ENCODE assay signal across 15 cellular contexts in genomic region chr14:39219075-39219499, GRCh38. TPM values are rescaled to one million over a fixed set of nuclear protein-coding genes. Genes with fewer than 3 reads are reported as not detected.
A peak's percentile ranks its signal among the peaks of the same experiment; 100 is the strongest.
DNase-seq lines count a peak whose midpoint lies in the region; ATAC-seq and TF ChIP-seq lines count a peak whose summit lies in the region.
"Had no signal": no experiment of that assay in that cellular context is flagged by ENCODE, and none has a peak within 500 bp of the region (broad histone marks: within the 10 kb centered on the region; RNA-seq: fewer than 3 reads in every experiment).

No MANE protein-coding gene starts in this region.

- no peaks in the 10 kb centered on the region for H3K9me3 ChIP-seq in SJCRH30 (replicated peaks)
- H3K9me3 ChIP-seq: lower lobe of right lung had no signal

- peaks cover 0 to 2% (median 0%) of the 10 kb centered on the region in 9 donors for H3K9me3 Mint-ChIP-seq in naive thymus-derived CD8-positive, alpha-beta T cell
- no peaks in the 10 kb centered on the region for H3K9me3 Mint-ChIP-seq in endothelial cell (ENCODE audit: unreplicated experiment)

- in situ Hi-C loops in Caki2 (cut with HindIII; ENCODE audit: low pct_unique_long_range_greater_than_20kb, low sequenced_read_pairs): no loop called here

- ATAC-seq in HG03442 (IDR thresholded peaks at IDR 0.05; ENCODE audit: unreplicated experiment): peak; percentile 46
- ATAC-seq in naive thymus-derived CD8-positive, alpha-beta T cell: no peak

- H3K27ac ChIP-seq in SJCRH30: no peak overlapping the region
- H3K27ac ChIP-seq: lower lobe of right lung had no signal

- no peak overlapping the region for H3K4me3 ChIP-seq in SJCRH30
- H3K4me3 ChIP-seq: lower lobe of right lung had no signal

- no peaks in the 10 kb centered on the region for H3K36me3 ChIP-seq in SJCRH30
- H3K36me3 ChIP-seq: lower lobe of right lung had no signal

- H3K27ac Mint-ChIP-seq in naive thymus-derived CD8-positive, alpha-beta T cell: peak overlapping the region in 1 of 10 donors; percentile 24
- no peak overlapping the region for H3K27ac Mint-ChIP-seq in endothelial cell (ENCODE audit: unreplicated experiment)
- H3K27ac Mint-ChIP-seq: activated naive CD8-positive, alpha-beta T cell treated with anti-CD3 and anti-CD28 coated beads, Interleukin-2, amount 10 ng/mL, durations not matched to agents 7 days and 5 days had no signal

- DNase-seq in Caki2 (ENCODE audit: low read depth): peak; percentile 65
- DNase-seq in amniotic epithelial cell (ENCODE audit: low read depth): peak; percentile 63
- DNase-seq in hepatic stellate cell (ENCODE audit: low spot score): peak; percentile 72
- DNase-seq in NAMALWA (ENCODE audit: low spot score): no peak
- no peak for DNase-seq in naive thymus-derived CD8-positive, alpha-beta T cell
- DNase-seq in endothelial cell (ENCODE audit: low spot score): no peak
- no peak for DNase-seq in SJCRH30
- DNase-seq: activated naive CD8-positive, alpha-beta T cell treated with anti-CD3 and anti-CD28 coated beads, Interleukin-2, amount 10 ng/mL, durations not matched to agents 7 days and 5 days; AML-193; cortex of kidney; lower lobe of right lung; NCI-H2081; stimulated activated CD4-positive, alpha-beta T cell treated with anti-CD3 and anti-CD28 coated beads, Interleukin-12 subunit alpha, Interleukin-12 subunit beta, amount 100 ng/mL, for 4 hours; T1000 had no signal

- POLR2A ChIA-PET in naive thymus-derived CD8-positive, alpha-beta T cell (lab: Charles Lee): interaction anchor here (0.6 kb wide), 1 partner anchor 31 kb away, joined by 3 read pairs; no protein-coding TSS in a partner anchor

- H3K4me3 Mint-ChIP-seq in naive thymus-derived CD8-positive, alpha-beta T cell: no peak overlapping the region
- no peak overlapping the region for H3K4me3 Mint-ChIP-seq in endothelial cell (ENCODE audit: unreplicated experiment)
- H3K4me3 Mint-ChIP-seq: activated naive CD8-positive, alpha-beta T cell treated with anti-CD3 and anti-CD28 coated beads, Interleukin-2, amount 10 ng/mL, durations not matched to agents 7 days and 5 days had no signal

- H3K4me1 ChIP-seq in SJCRH30: no peaks in the 10 kb centered on the region
- H3K4me1 ChIP-seq: lower lobe of right lung had no signal

- no peaks in the 10 kb centered on the region for H3K36me3 Mint-ChIP-seq in naive thymus-derived CD8-positive, alpha-beta T cell
- H3K36me3 Mint-ChIP-seq in endothelial cell (ENCODE audit: low read depth, unreplicated experiment): no peaks in the 10 kb centered on the region

- H3K27me3 Mint-ChIP-seq in naive thymus-derived CD8-positive, alpha-beta T cell: no peaks in the 10 kb centered on the region
- H3K27me3 Mint-ChIP-seq in endothelial cell (ENCODE audit: unreplicated experiment): peaks cover 2% of the 10 kb centered on the region
- H3K27me3 Mint-ChIP-seq: activated naive CD8-positive, alpha-beta T cell treated with anti-CD3 and anti-CD28 coated beads, Interleukin-2, amount 10 ng/mL, durations not matched to agents 7 days and 5 days had no signal

- peaks cover 0 to 8% (median 4%) of the 10 kb centered on the region in 4 donors for H3K4me1 Mint-ChIP-seq in naive thymus-derived CD8-positive, alpha-beta T cell
- peaks cover 9% of the 10 kb centered on the region for H3K4me1 Mint-ChIP-seq in endothelial cell (ENCODE audit: unreplicated experiment)

- H3K27me3 ChIP-seq in SJCRH30: no peaks in the 10 kb centered on the region

- no peak for TF ChIP-seq CTCF in endothelial cell (IDR thresholded peaks at IDR 0.05; ENCODE audit: unreplicated experiment)

RNA-seq across cellular contexts. Expression of gene MIA2, which starts 14.6 kb away (rescaled TPM):
- 18.3 and 29.2 TPM in 2 replicates for total RNA-seq in Caki2 (2014; rRNA removed; shearing (Covaris generic); ENCODE audit: low replicate concordance)
- total RNA-seq in naive thymus-derived CD8-positive, alpha-beta T cell: 10 to 100 TPM; 26.0 to 26.1 TPM
- 10 to 100 TPM; 21.5 to 23.1 (median 22.4) TPM for polyA plus RNA-seq in naive thymus-derived CD8-positive, alpha-beta T cell
- total RNA-seq in endothelial cell (ENCODE audit: unreplicated experiment): 19.8 TPM
- 16.4 and 20.5 TPM in 2 replicates for total RNA-seq in SJCRH30 (2014; rRNA removed; shearing (Covaris generic))

RNA-seq across cellular contexts. Expression of gene PNN, which starts 44.0 kb away (rescaled TPM):
- total RNA-seq in Caki2 (2014; rRNA removed; shearing (Covaris generic); ENCODE audit: low replicate concordance): 5.3 and 5.9 TPM in 2 replicates
- 100 to 1,000 TPM; 114 to 116 TPM for total RNA-seq in naive thymus-derived CD8-positive, alpha-beta T cell
- 10 to 100 TPM; 15.4 to 24.2 (median 18.9) TPM for polyA plus RNA-seq in naive thymus-derived CD8-positive, alpha-beta T cell
- 128 TPM for total RNA-seq in endothelial cell (ENCODE audit: unreplicated experiment)
- 70.4 and 98.1 TPM in 2 replicates for total RNA-seq in SJCRH30 (2014; rRNA removed; shearing (Covaris generic))

RNA-seq across cellular contexts. Expression of gene TRAPPC6B, which starts 49.0 kb away (rescaled TPM):
- 3.1 and 3.6 TPM in 2 replicates for total RNA-seq in Caki2 (2014; rRNA removed; shearing (Covaris generic); ENCODE audit: low replicate concordance)
- total RNA-seq in naive thymus-derived CD8-positive, alpha-beta T cell: 10 to 100 TPM; 30.2 to 38.7 TPM
- polyA plus RNA-seq in naive thymus-derived CD8-positive, alpha-beta T cell: 10 to 100 TPM; 11.0 to 13.9 (median 12.1) TPM
- 28.5 TPM for total RNA-seq in endothelial cell (ENCODE audit: unreplicated experiment)
- total RNA-seq in SJCRH30 (2014; rRNA removed; shearing (Covaris generic)): 24.3 and 31.6 TPM in 2 replicates

Comparison
In these comparisons a context has a peak if more than half of its experiments do, and no peak if none do; other contexts are left out.
1. DNase-seq: peak in Caki2 (single experiment), amniotic epithelial cell (single experiment) and hepatic stellate cell (single experiment); none in NAMALWA (single experiment), naive thymus-derived CD8-positive, alpha-beta T cell (0 of 10), endothelial cell (single experiment) and SJCRH30 (0 of 2).
2. RNA of gene PNN, which starts 44.0 kb away (total RNA-seq): 128 TPM in endothelial cell (single experiment), 114 to 116 TPM in naive thymus-derived CD8-positive, alpha-beta T cell and 70.4 to 98.1 TPM in SJCRH30; 5.3 to 5.9 TPM in Caki2; every median in the first group is over 10 times any median in the second.